1 cellular context compared by ENCODE assay signal in genomic region chrX:9646471-9647038, GRCh38.
A peak's percentile ranks its signal among the peaks of the same experiment; 100 is the strongest.
TF ChIP-seq lines count a peak whose summit lies in the region.

No MANE protein-coding gene starts in this region.

TF ChIP-seq in K562, 482 proteins besides CTCF, POLR2A, EP300 and RAD21 (continued from another document):
- TF ChIP-seq JUND (IDR thresholded peaks at IDR 0.05; ENCODE audit: borderline replicate concordance, low read depth, low read length) (peak; percentile 38; the same call in 1 of the 2 replicates), JUND (tag; IDR thresholded peaks at IDR 0.05; ENCODE audit: borderline replicate concordance, low read depth, low read length) (no peak; the same call in 2 of the 3 replicates), FOXK2 (conservative IDR thresholded peaks at IDR 0.05 in 1 of 2, IDR thresholded peaks at IDR 0.05 in 1 of 2; ENCODE audit: low read depth in 2 of 2) (peak; percentile 77 to 78; a peak in 3 of 4 replicates), ZNF277 (CRISPR knock-in tag; IDR thresholded peaks at IDR 0.05; ENCODE audit: borderline replicate concordance) (no peak), FOXA3 (CRISPR knock-in tag; conservative IDR thresholded peaks at IDR 0.05 in 1 of 2, IDR thresholded peaks at IDR 0.05 in 1 of 2) (peak; percentile 78 to 94), CREM (IDR thresholded peaks at IDR 0.05; ENCODE audit: low read depth) (peak; percentile 53), RCOR1 (IDR thresholded peaks at IDR 0.05; ENCODE audit: borderline replicate concordance in 1 of 2, low read depth in 2 of 2, low read length in 2 of 2) (peak in 1 of 2 experiments; percentile 50; a peak in 1 of 4 replicates), MAFG (tag; conservative IDR thresholded peaks at IDR 0.05) (no peak), HDAC6 (IDR thresholded peaks at IDR 0.05; ENCODE audit: low read depth, low read length) (no peak), CEBPG (CRISPR knock-in tag; IDR thresholded peaks at IDR 0.05) (peak; percentile 11; the same call in 1 of the 2 replicates), CEBPG (tag; conservative IDR thresholded peaks at IDR 0.05 in 1 of 2, IDR thresholded peaks at IDR 0.05 in 1 of 2) (no peak), DPF2 (IDR thresholded peaks at IDR 0.05) (0 out of 2 replicates have a peak, but pooled peaks have one; percentile 18), ZNF584 (CRISPR knock-in tag; IDR thresholded peaks at IDR 0.05; ENCODE audit: low read depth) (no peak), TAL1 (IDR thresholded peaks at IDR 0.05) (0 out of 2 replicates have a peak, but pooled peaks have one; percentile 36), BHLHE40 (IDR thresholded peaks at IDR 0.05; ENCODE audit: low read length) (0 out of 2 replicates have a peak, but pooled peaks have one; percentile 20), CBFA2T3 (IDR thresholded peaks at IDR 0.05) (peak; percentile 53), MAFK (IDR thresholded peaks at IDR 0.05; ENCODE audit: low read length) (no peak), ETS1 (conservative IDR thresholded peaks at IDR 0.05; ENCODE audit: control insufficient read depth, low read depth, low read length) (no peak), CHD4 (IDR thresholded peaks at IDR 0.05; ENCODE audit: insufficient read depth, insufficient replicate concordance, low read depth, low read length, poor library complexity, severe bottlenecking) (no peak), KDM1A (IDR thresholded peaks at IDR 0.05) (no peak), NBN (IDR thresholded peaks at IDR 0.05; ENCODE audit: low read depth) (no peak), ATF7 (IDR thresholded peaks at IDR 0.05) (peak; percentile 41; the same call in 1 of the 2 replicates), NCOA6 (IDR thresholded peaks at IDR 0.05) (no peak), TCF3 (CRISPR knock-in tag; IDR thresholded peaks at IDR 0.05) (peak; percentile 42), TCF7 (IDR thresholded peaks at IDR 0.05; ENCODE audit: borderline replicate concordance) (no peak), POLR2AphosphoS5 (IDR thresholded peaks at IDR 0.05; ENCODE audit: control insufficient read depth, insufficient read depth, low read depth, low read length) (no peak), ARID1B (IDR thresholded peaks at IDR 0.05) (peak; percentile 42; the same call in 1 of the 2 replicates), ATF1 (CRISPR knock-in tag; IDR thresholded peaks at IDR 0.05) (no peak), ATF1 (tag; IDR thresholded peaks at IDR 0.05) (peak; percentile 53)
- TF ChIP-seq, protein P1, sequence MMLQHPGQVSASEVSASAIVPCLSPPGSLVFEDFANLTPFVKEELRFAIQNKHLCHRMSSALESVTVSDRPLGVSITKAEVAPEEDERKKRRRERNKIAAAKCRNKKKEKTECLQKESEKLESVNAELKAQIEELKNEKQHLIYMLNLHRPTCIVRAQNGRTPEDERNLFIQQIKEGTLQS (IDR thresholded peaks at IDR 0.05): peak; percentile 16; the same call in 1 of the 2 replicates
- TF ChIP-seq, protein P1 (CRISPR knock-in tag; conservative IDR thresholded peaks at IDR 0.05): no peak
- TF ChIP-seq, protein P2, sequence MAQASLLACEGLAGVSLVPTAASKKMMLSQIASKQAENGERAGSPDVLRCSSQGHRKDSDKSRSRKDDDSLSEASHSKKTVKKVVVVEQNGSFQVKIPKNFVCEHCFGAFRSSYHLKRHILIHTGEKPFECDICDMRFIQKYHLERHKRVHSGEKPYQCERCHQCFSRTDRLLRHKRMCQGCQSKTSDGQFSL (CRISPR knock-in tag; IDR thresholded peaks at IDR 0.05): no peak
- TF ChIP-seq, protein P2 (tag; IDR thresholded peaks at IDR 0.05): no peak
